ENCODE assay signal across 11 cellular contexts in the genomic region with DNA sequence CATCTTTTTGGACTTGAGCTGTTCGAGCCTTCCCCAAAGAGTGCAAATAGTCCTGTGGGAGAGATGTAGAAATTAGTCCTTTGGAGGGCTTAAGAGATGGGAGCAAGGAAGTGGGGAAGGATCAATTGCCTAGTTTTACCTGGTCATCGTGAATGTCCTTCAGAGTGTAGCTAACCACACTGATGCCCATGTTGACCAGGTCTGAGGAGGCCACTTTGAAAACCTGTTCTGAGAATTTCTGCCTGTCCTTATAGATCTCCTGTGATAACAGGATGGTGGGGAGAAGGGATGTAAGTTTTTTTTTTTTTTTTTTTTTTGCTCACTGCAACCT. TPM values are rescaled to one million over a fixed set of nuclear protein-coding genes. Genes with fewer than 3 reads are reported as not detected.
DNase-seq lines count a peak whose midpoint lies in the region; TF ChIP-seq lines count a peak whose summit lies in the region.
"Had no signal": no experiment of that assay in that cellular context is flagged by ENCODE, and none has a peak within 500 bp of the region (broad histone marks: within the 10 kb centered on the region; RNA-seq: fewer than 3 reads in every experiment).

No MANE protein-coding gene starts in this region.

- H3K4me3 ChIP-seq in PC-9 = no peak overlapping the region
- H3K4me3 ChIP-seq in colonic mucosa = no peak overlapping the region
- H3K4me3 ChIP-seq in trophoblast cell (ENCODE audit: low read depth, low read length) = no peak overlapping the region
- H3K4me3 ChIP-seq in WERI-Rb-1 (ENCODE audit: low read depth, low read length) = no peak overlapping the region

- no peak overlapping the region for H2AFZ ChIP-seq in PC-9
- H2AFZ ChIP-seq in trophoblast cell (ENCODE audit: insufficient read depth, low read length, poor library complexity) = no peak overlapping the region

- peaks cover 77% of the 10 kb centered on the region for H3K36me3 Mint-ChIP-seq in activated CD4-positive, alpha-beta T cell treated with anti-CD3 and anti-CD28 coated beads, Interleukin-2, amount 10 ng/mL, durations not matched to agents 7 days and 5 days (ENCODE audit: low read depth)

- H3K4me3 Mint-ChIP-seq in activated CD4-positive, alpha-beta T cell treated with anti-CD3 and anti-CD28 coated beads, Interleukin-2, amount 10 ng/mL, durations not matched to agents 7 days and 5 days = peak overlapping the region; percentile 87

- peak overlapping the region; percentile 85 for H3K27ac Mint-ChIP-seq in activated CD4-positive, alpha-beta T cell treated with anti-CD3 and anti-CD28 coated beads, Interleukin-2, amount 10 ng/mL, durations not matched to agents 7 days and 5 days

- no CpG with 5 or more reads among the region's 2 CpGs for WGBS in trophoblast cell (ENCODE audit: extremely low coverage, insufficient coverage, insufficient read length)

- H2BK120ac ChIP-seq in trophoblast cell (ENCODE audit: insufficient read depth, low read length, poor library complexity) = no peak overlapping the region

- H3K79me2 ChIP-seq in PC-9 (ENCODE audit: low read depth) (peaks cover 73% of the 10 kb centered on the region), trophoblast cell (ENCODE audit: control insufficient read depth, insufficient read depth, low read length, poor library complexity) (peaks cover 20% of the 10 kb centered on the region)

- H3K36me3 ChIP-seq in PC-9 (ENCODE audit: low read depth) (peaks cover 44% of the 10 kb centered on the region), colonic mucosa (peaks cover 23% of the 10 kb centered on the region), trophoblast cell (ENCODE audit: control insufficient read depth in 1 of 2, insufficient read depth in 2 of 2, low read length in 2 of 2) (peaks cover 34% of the 10 kb centered on the region in 2 experiments), WERI-Rb-1 (peaks cover 60% of the 10 kb centered on the region)

- H3F3A ChIP-seq in PC-9 (ENCODE audit: insufficient read depth, low read depth) = peaks cover 40% of the 10 kb centered on the region

- H4K12ac ChIP-seq in trophoblast cell (ENCODE audit: low read depth, low read length) = no peak overlapping the region

- POLR2A ChIA-PET in activated CD4-positive, alpha-beta T cell treated with anti-CD3 and anti-CD28 coated beads, Interleukin-2, amount 10 ng/mL, durations not matched to agents 7 days and 5 days (lab: Charles Lee) = no interaction called here
- POLR2A ChIA-PET in PC-9 (lab: Charles Lee; ENCODE audit: unreplicated experiment) = interaction anchor here (0.7 kb wide), 1 partner anchor 82 kb away, joined by 3 read pairs; no protein-coding TSS in a partner anchor

- intact Hi-C loops in PC-9 (cut with micrococcal nuclease; ENCODE audit: unreplicated experiment) (loop anchor here (5.0 kb wide), 1 partner anchor 332 kb away; no protein-coding TSS in a partner anchor), colonic mucosa (cut with DNase I) (loop anchor here (5.0 kb wide), 3 partner anchors 42 to 137 kb away; no protein-coding TSS in a partner anchor)

- no TSS peak for BruUV-seq in PC-9 (replicated peaks; lab: Mats Ljungman, UMichigan)

- no peak for TF ChIP-seq CTCF in PC-9 (conservative IDR thresholded peaks at IDR 0.05)
- TF ChIP-seq CTCF in colonic mucosa (IDR thresholded peaks at IDR 0.05) = no peak
- no peak for TF ChIP-seq CTCF in WERI-Rb-1 (IDR thresholded peaks at IDR 0.05; ENCODE audit: low read depth, low read length)

- no peak overlapping the region for H4K8ac ChIP-seq in trophoblast cell (ENCODE audit: low read depth, low read length)

- H3K4me1 ChIP-seq in PC-9 (replicated peaks; ENCODE audit: insufficient read depth) (peaks cover 49% of the 10 kb centered on the region), colonic mucosa (peaks cover 30% of the 10 kb centered on the region), trophoblast cell (ENCODE audit: control insufficient read depth in 1 of 2, insufficient read depth in 2 of 2, low read length in 2 of 2) (peaks cover 11 to 16% of the 10 kb centered on the region in 2 experiments)

- H3K9me3 ChIP-seq in PC-9 (ENCODE audit: insufficient read depth, low read depth) = no peaks in the 10 kb centered on the region
- H3K9me3 ChIP-seq in colonic mucosa = no peaks in the 10 kb centered on the region
- H3K9me3 ChIP-seq in trophoblast cell (ENCODE audit: insufficient read depth, low read depth, low read length) = no peaks in the 10 kb centered on the region
- peaks cover 11% of the 10 kb centered on the region for H3K9me3 ChIP-seq in WERI-Rb-1 (ENCODE audit: severe bottlenecking)
- H3K9me3 ChIP-seq: esophagus squamous epithelium had no signal

- H3K9me3 Mint-ChIP-seq in activated CD4-positive, alpha-beta T cell treated with anti-CD3 and anti-CD28 coated beads, Interleukin-2, amount 10 ng/mL, durations not matched to agents 7 days and 5 days = peaks cover 4% of the 10 kb centered on the region

- H2AK5ac ChIP-seq in trophoblast cell (ENCODE audit: low read length) = no peak overlapping the region

- DNase-seq in activated CD4-positive, alpha-beta T cell treated with anti-CD3 and anti-CD28 coated beads, Interleukin-2, amount 10 ng/mL, durations not matched to agents 7 days and 5 days = no peak
- DNase-seq in activated CD4-positive, alpha-beta T cell treated with anti-CD3 and anti-CD28 coated beads, Interleukin-2, amount 50 U/mL, for 4 hours = no peak
- DNase-seq in PC-9 (no peak), colonic mucosa (no peak), trophoblast cell (no peak), ecto neural progenitor cell (ENCODE audit: low spot score) (no peak), WERI-Rb-1 (no peak)
- no peak for DNase-seq in effector CD8-positive, alpha-beta T cell (lab: John Stamatoyannopoulos, UW)
- DNase-seq: brain microvascular endothelial cell, esophagus squamous epithelium, NCI-H1436 had no signal

- CTCF ChIA-PET in activated CD4-positive, alpha-beta T cell treated with anti-CD3 and anti-CD28 coated beads, Interleukin-2, amount 10 ng/mL, durations not matched to agents 7 days and 5 days (lab: Charles Lee) = interaction anchor here (0.6 to 1.6 kb wide), 6 partner anchors 10 to 82 kb away, joined by 3 to 8 read pairs (median 5); no protein-coding TSS in a partner anchor
- CTCF ChIA-PET in PC-9 (lab: Charles Lee) = interaction anchor here (0.7 kb wide), 1 partner anchor 16 kb away, joined by 21 read pairs; no protein-coding TSS in a partner anchor

- H4K91ac ChIP-seq in trophoblast cell (ENCODE audit: low read depth, low read length) = no peak overlapping the region

- H2BK5ac ChIP-seq in trophoblast cell (ENCODE audit: low read depth, low read length, poor library complexity) = no peak overlapping the region

- peaks cover 35% of the 10 kb centered on the region for H3K79me1 ChIP-seq in trophoblast cell (ENCODE audit: low read length)

- H3K27me3 ChIP-seq in PC-9 (ENCODE audit: insufficient read depth, low read depth) (no peaks in the 10 kb centered on the region), colonic mucosa (no peaks in the 10 kb centered on the region), trophoblast cell (ENCODE audit: insufficient read depth, low read length) (no peaks in the 10 kb centered on the region), WERI-Rb-1 (ENCODE audit: insufficient read depth, low read depth, severe bottlenecking) (no peaks in the 10 kb centered on the region)
- H3K27me3 ChIP-seq: brain microvascular endothelial cell, esophagus squamous epithelium had no signal

- H3K9me2 ChIP-seq in PC-9 (ENCODE audit: insufficient read depth) = no peaks in the 10 kb centered on the region

- H3K27ac ChIP-seq in PC-9 = no peak overlapping the region
- H3K27ac ChIP-seq in colonic mucosa = peak overlapping the region; percentile 98
- no peak overlapping the region for H3K27ac ChIP-seq in trophoblast cell (ENCODE audit: low read depth, low read length)
- H3K27ac ChIP-seq in WERI-Rb-1 = no peak overlapping the region; the same call in 1 of the 2 replicates

- H3K23ac ChIP-seq in trophoblast cell (ENCODE audit: low read length) = no peak overlapping the region

- no peaks in the 10 kb centered on the region; the same call in 1 of the 2 replicates for H4K20me1 ChIP-seq in PC-9 (ENCODE audit: insufficient read depth)

- no peak overlapping the region for H3K4ac ChIP-seq in trophoblast cell (ENCODE audit: low read depth, low read length)

- no peak overlapping the region for H3K14ac ChIP-seq in trophoblast cell (ENCODE audit: low read length)

- peaks cover 86% of the 10 kb centered on the region for H3K4me1 Mint-ChIP-seq in activated CD4-positive, alpha-beta T cell treated with anti-CD3 and anti-CD28 coated beads, Interleukin-2, amount 10 ng/mL, durations not matched to agents 7 days and 5 days

- H3K4me2 ChIP-seq in PC-9 (peak overlapping the region; percentile 98), trophoblast cell (ENCODE audit: low read length) (no peak overlapping the region)

- H3K9ac ChIP-seq in colonic mucosa (ENCODE audit: low read depth in 2 of 2, low read length in 2 of 2) (peak overlapping the region in 1 of 2 donors; percentile 49), trophoblast cell (ENCODE audit: low read length) (no peak overlapping the region)

- peak overlapping the region; percentile 34 for H2BK12ac ChIP-seq in trophoblast cell (ENCODE audit: low read length)

- H3K27me3 Mint-ChIP-seq in activated CD4-positive, alpha-beta T cell treated with anti-CD3 and anti-CD28 coated beads, Interleukin-2, amount 10 ng/mL, durations not matched to agents 7 days and 5 days = no peaks in the 10 kb centered on the region

- no peak overlapping the region for H3K18ac ChIP-seq in trophoblast cell (ENCODE audit: low read length)

RNA-seq across cellular contexts. Expression of a gene that starts 2.0 kb away (rescaled TPM):
- total RNA-seq in activated CD4-positive, alpha-beta T cell treated with anti-CD3 and anti-CD28 coated beads, Interleukin-2, amount 10 ng/mL, durations not matched to agents 7 days and 5 days = 100 to 1,000 TPM; 199 to 213 TPM
- total RNA-seq in PC-9 (2021) = 225 and 234 TPM in 2 replicates
- 100 to 1,000 TPM; 130 to 158 TPM for total RNA-seq in colonic mucosa
- 66.9 and 72.1 TPM in 2 replicates for polyA plus RNA-seq in trophoblast cell (2013)

RNA-seq across cellular contexts. Expression of a gene that starts 3.8 kb away (rescaled TPM):
- total RNA-seq in activated CD4-positive, alpha-beta T cell treated with anti-CD3 and anti-CD28 coated beads, Interleukin-2, amount 10 ng/mL, durations not matched to agents 7 days and 5 days = 10 to 100 TPM; 30.5 to 34.9 TPM
- 107 and 117 TPM in 2 replicates for total RNA-seq in PC-9 (2021)
- 10 to 100 TPM; 47.2 to 92.8 TPM for total RNA-seq in colonic mucosa
- 366 and 374 TPM in 2 replicates for polyA plus RNA-seq in trophoblast cell (2013)

RNA-seq across cellular contexts. Expression of a gene that starts 20.4 kb away (rescaled TPM):
- total RNA-seq in activated CD4-positive, alpha-beta T cell treated with anti-CD3 and anti-CD28 coated beads, Interleukin-2, amount 10 ng/mL, durations not matched to agents 7 days and 5 days = 1,000 to 10,000 TPM; 1,494 to 1,661 TPM
- total RNA-seq in PC-9 (2021) (697 and 901 TPM in 2 replicates), colonic mucosa (100 to 1,000 TPM; 213 to 605 TPM)
- polyA plus RNA-seq in trophoblast cell (2013) = 1,464 and 1,542 TPM in 2 replicates

RNA-seq across cellular contexts. Expression of a gene that starts 23.4 kb away (rescaled TPM):
- 10 to 100 TPM; 46.8 to 53.2 TPM for total RNA-seq in activated CD4-positive, alpha-beta T cell treated with anti-CD3 and anti-CD28 coated beads, Interleukin-2, amount 10 ng/mL, durations not matched to agents 7 days and 5 days
- total RNA-seq in PC-9 (2021) = 72.9 and 81.6 TPM in 2 replicates
- total RNA-seq in colonic mucosa = 10 to 100 TPM; 14.0 to 59.0 TPM
- 29.1 and 32.3 TPM in 2 replicates for polyA plus RNA-seq in trophoblast cell (2013)

RNA-seq across cellular contexts. Expression of a gene that starts 49.7 kb away (rescaled TPM):
- 10 to 100 TPM; 43.1 to 58.8 TPM for total RNA-seq in activated CD4-positive, alpha-beta T cell treated with anti-CD3 and anti-CD28 coated beads, Interleukin-2, amount 10 ng/mL, durations not matched to agents 7 days and 5 days
- total RNA-seq in PC-9 (2021) = 25.8 and 38.3 TPM in 2 replicates
- 10 to 100 TPM in 1 of 2 donors, 1 to 10 TPM in 1; 7.4 to 19.2 TPM for total RNA-seq in colonic mucosa
- 55.7 and 59.4 TPM in 2 replicates for polyA plus RNA-seq in trophoblast cell (2013)
